1 cellular context compared by ENCODE assay signal in genomic region chr9:137294684-137295312, GRCh38.
A peak's percentile ranks its signal among the peaks of the same experiment; 100 is the strongest.
TF ChIP-seq lines count a peak whose summit lies in the region.

No MANE protein-coding gene starts in this region.

TF ChIP-seq in H1, 55 proteins besides CTCF, POLR2A, EP300 and RAD21:
- TF ChIP-seq MAX (IDR thresholded peaks at IDR 0.05) (peak; percentile 85), E2F6 (IDR thresholded peaks at IDR 0.05) (peak; percentile 84), HDAC6 (IDR thresholded peaks at IDR 0.05; ENCODE audit: low read depth, low read length) (no peak)
